In the genomic region with DNA sequence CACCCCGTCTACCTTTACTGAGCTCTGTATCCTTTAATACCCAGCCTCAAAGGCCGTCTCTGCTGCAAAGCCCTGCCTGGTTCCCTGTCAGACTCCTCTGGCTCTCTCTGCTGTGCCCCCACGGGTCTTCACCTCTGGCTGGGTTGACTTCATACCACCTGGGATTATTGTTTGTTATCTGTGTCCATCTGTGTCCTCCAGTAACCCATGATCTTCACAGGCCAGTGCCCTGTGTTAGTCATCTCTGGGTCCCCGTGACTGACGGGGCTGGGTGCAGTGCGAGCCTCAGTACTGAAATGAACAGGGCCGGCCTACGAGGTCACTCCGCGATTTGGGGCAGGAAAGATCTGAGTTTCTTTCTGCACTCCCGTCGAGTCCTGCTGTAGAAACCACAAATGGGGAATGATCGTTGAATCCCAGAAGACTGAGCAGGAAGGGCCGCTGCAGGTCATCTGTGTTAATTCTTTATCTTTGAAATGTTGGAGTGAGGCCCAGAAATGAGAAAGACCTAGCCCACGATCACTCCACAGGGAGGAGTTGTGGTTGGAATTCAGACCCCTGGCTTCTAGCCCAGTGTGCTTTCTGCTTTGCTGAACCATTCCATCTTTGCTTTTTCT, we compare ENCODE assay signal across 9 cellular contexts. TPM values are rescaled to one million over a fixed set of nuclear protein-coding genes. Genes with fewer than 3 reads are reported as not detected.
DNase-seq lines count a peak whose midpoint lies in the region; ATAC-seq, FAIRE-seq and TF ChIP-seq lines count a peak whose summit lies in the region.
"Had no signal": no experiment of that assay in that cellular context is flagged by ENCODE, and none has a peak within 500 bp of the region (broad histone marks: within the 10 kb centered on the region; RNA-seq: fewer than 3 reads in every experiment).

No MANE protein-coding gene starts in this region.

- H2BK5ac ChIP-seq in H1 (ENCODE audit: low read depth, low read length): no peak overlapping the region

- no peak for TF ChIP-seq RAD21 in H1 (IDR thresholded peaks at IDR 0.05 in 1 of 2, conservative IDR thresholded peaks at IDR 0.05 in 1 of 2; ENCODE audit: low read depth in 2 of 2, low read length in 2 of 2)

- TF ChIP-seq CTCF in H1 (IDR thresholded peaks at IDR 0.05; ENCODE audit: control extremely low read depth in 1 of 3, insufficient read depth in 1 of 3, low read depth in 1 of 3, low read length in 3 of 3) (no peak), neural progenitor cell (IDR thresholded peaks at IDR 0.05) (no peak)

- POLR2A ChIA-PET in H1 (lab: Charles Lee; ENCODE audit: partially characterized antibody): interaction anchor here (0.7 kb wide), 1 partner anchor 55 kb away, joined by 3 read pairs; no protein-coding TSS in a partner anchor

- no peaks in the 10 kb centered on the region for H3K36me3 Mint-ChIP-seq in neural progenitor cell

- no peaks in the 10 kb centered on the region for H4K20me1 ChIP-seq in H1 (replicated peaks in 1 of 2; ENCODE audit: control insufficient read depth in 1 of 2, insufficient read depth in 2 of 2, low read length in 2 of 2)
- no peaks in the 10 kb centered on the region for H4K20me1 ChIP-seq in neural progenitor cell (ENCODE audit: low read depth)

- no peak overlapping the region for H3K4me3 Mint-ChIP-seq in neural progenitor cell

- no peak for FAIRE-seq in H1 (lab: Jason Lieb, UNC)

- no peak overlapping the region for H2BK15ac ChIP-seq in H1 (ENCODE audit: low read length)

- H3K79me2 ChIP-seq in H1 (ENCODE audit: control insufficient read depth in 1 of 2, insufficient read depth in 2 of 2, low read length in 2 of 2): no peaks in the 10 kb centered on the region
- H3K79me2 ChIP-seq in neural progenitor cell (ENCODE audit: low read depth): no peaks in the 10 kb centered on the region

- no peak overlapping the region for H3K56ac ChIP-seq in H1 (replicated peaks; ENCODE audit: insufficient read length, low read depth, low read length)

- no peak overlapping the region for H2BK120ac ChIP-seq in H1 (replicated peaks; ENCODE audit: low read depth, low read length)

- 78% methylated on average over 15 of the region's 15 CpGs; no CpG with 5 or more reads in 1 of the 2 experiments for WGBS in H1 (ENCODE audit: extremely low coverage in 1 of 2, insufficient coverage in 1 of 2, insufficient read length in 1 of 2, insufficient replicate concordance in 2 of 2, low coverage in 1 of 2, low lambda C conversion rate in 2 of 2, missing lambda C conversion rate in 1 of 2), 2 experiments

- H4K91ac ChIP-seq in H1 (replicated peaks; ENCODE audit: insufficient read length, low read length): no peak overlapping the region

- H3K27ac ChIP-seq in H1 (ENCODE audit: low read depth, low read length): no peak overlapping the region
- H3K27ac ChIP-seq in neural progenitor cell: no peak overlapping the region
- H3K27ac ChIP-seq in caudate nucleus (ENCODE audit: low read depth, low read length): no peak overlapping the region

- no peak overlapping the region for H4K5ac ChIP-seq in H1 (ENCODE audit: insufficient read length, low read depth, low read length)

- no peak overlapping the region for H2AK5ac ChIP-seq in H1 (ENCODE audit: low read depth, low read length)

- CTCF ChIA-PET in H1 (lab: Charles Lee; ENCODE audit: partially characterized antibody): interaction anchor here (0.6 to 5.2 kb wide), 14 partner anchors 10 to 1039 kb away, joined by 3 to 106 read pairs (median 8); no protein-coding TSS in a partner anchor

- H3K4me3 ChIP-seq in H1 (ENCODE audit: extremely low read depth in 1 of 4, insufficient read depth in 2 of 4, low read depth in 3 of 4, low read length in 4 of 4) (no peak overlapping the region), neural progenitor cell (no peak overlapping the region)

- H3K4me2 ChIP-seq in H1 (ENCODE audit: insufficient read depth in 1 of 2, low read depth in 2 of 2, low read length in 2 of 2) (no peak overlapping the region), neural progenitor cell (no peak overlapping the region)

- no peak overlapping the region for H3K23ac ChIP-seq in H1 (ENCODE audit: insufficient read length)

- H3K27me3 Mint-ChIP-seq in neural progenitor cell (ENCODE audit: insufficient read depth, low read depth): peaks cover 19% of the 10 kb centered on the region

- TF ChIP-seq EP300 in H1 (IDR thresholded peaks at IDR 0.05; ENCODE audit: borderline replicate concordance in 1 of 2, low read depth in 2 of 2, low read length in 2 of 2): no peak

- H3F3A ChIP-seq in neural progenitor cell (ENCODE audit: low read depth): peaks cover 3% of the 10 kb centered on the region

- no peaks in the 10 kb centered on the region for H3K9me3 Mint-ChIP-seq in neural progenitor cell

- H3K4ac ChIP-seq in H1 (replicated peaks; ENCODE audit: insufficient read length, low read depth, low read length): no peak overlapping the region

- H2AFZ ChIP-seq in H1 (ENCODE audit: low read length) (no peak overlapping the region), neural progenitor cell (replicated peaks) (peak overlapping the region; percentile 4)

- no peaks in the 10 kb centered on the region; a peak in 2 of 7 replicates for H3K27me3 ChIP-seq in H1 (replicated peaks in 1 of 4; ENCODE audit: control insufficient read depth in 3 of 4, extremely low read depth in 1 of 4, insufficient read depth in 3 of 4, low read length in 3 of 4)
- H3K27me3 ChIP-seq in neural progenitor cell: peaks cover 7% of the 10 kb centered on the region

- H2BK20ac ChIP-seq in H1 (ENCODE audit: low read length): no peak overlapping the region

- H4K8ac ChIP-seq in H1 (ENCODE audit: extremely low read depth, insufficient read depth, low read length): no peak overlapping the region

- ATAC-seq in HG02642 (IDR thresholded peaks at IDR 0.05; ENCODE audit: poor library complexity, unreplicated experiment): no peak

- peak; percentile 79 for DNase-seq in AG20443 (ENCODE audit: low spot score)
- peak; percentile 58 for DNase-seq in NCI-H2196 (lab: John Stamatoyannopoulos, UW; ENCODE audit: unreplicated experiment)
- DNase-seq in H1 (ENCODE audit: low read depth in 1 of 2, low spot score in 2 of 2): no peak
- DNase-seq in neural progenitor cell (ENCODE audit: low spot score): no peak
- DNase-seq in NCI-H526 (lab: John Stamatoyannopoulos, UW): no peak
- DNase-seq in GOT3 (lab: John Stamatoyannopoulos, UW): no peak
- DNase-seq in caudate nucleus (lab: John Stamatoyannopoulos, UW): no peak
- DNase-seq: NCI-H1436 treated with DMSO at 0.1 percent for 48 hours had no signal

- H3K79me1 ChIP-seq in H1 (ENCODE audit: low read depth, low read length): no peaks in the 10 kb centered on the region

- H3K4me1 ChIP-seq in H1 (replicated peaks in 1 of 4; ENCODE audit: control insufficient read depth in 3 of 4, insufficient read depth in 4 of 4, low read length in 3 of 4) (peaks cover 2 to 18% (median 7%) of the 10 kb centered on the region in 4 experiments), neural progenitor cell (peaks cover 20% of the 10 kb centered on the region)

- H3K14ac ChIP-seq in H1 (ENCODE audit: insufficient read length): no peak overlapping the region

- H3K9ac ChIP-seq in H1 (replicated peaks in 1 of 4; ENCODE audit: extremely low read depth in 1 of 4, low read depth in 3 of 4, low read length in 3 of 4) (no peak overlapping the region), neural progenitor cell (no peak overlapping the region)

- H3K9me3 ChIP-seq in H1 (ENCODE audit: insufficient read depth in 2 of 2, low read depth in 1 of 2, low read length in 1 of 2): no peaks in the 10 kb centered on the region
- no peaks in the 10 kb centered on the region for H3K9me3 ChIP-seq in neural progenitor cell (ENCODE audit: low read depth)

- H3K36me3 ChIP-seq in H1 (ENCODE audit: control insufficient read depth in 2 of 4, insufficient read depth in 4 of 4, low read length in 3 of 4) (no peaks in the 10 kb centered on the region), neural progenitor cell (no peaks in the 10 kb centered on the region)

- H3K4me1 Mint-ChIP-seq in neural progenitor cell: peaks cover 28% of the 10 kb centered on the region

- 0 out of 2 replicates have a peak overlapping the region, but pooled peaks have one; percentile 4 for H3K18ac ChIP-seq in H1 (ENCODE audit: extremely low read depth, low read length)

- no peak for TF ChIP-seq POLR2A in H1 (IDR thresholded peaks at IDR 0.05; ENCODE audit: control extremely low read depth in 1 of 2, low read depth in 2 of 2, low read length in 2 of 2)

- H2BK12ac ChIP-seq in H1 (ENCODE audit: low read depth, low read length): no peak overlapping the region

- peak overlapping the region; percentile 70 for H3K27ac Mint-ChIP-seq in neural progenitor cell

- no peaks in the 10 kb centered on the region for H3K23me2 ChIP-seq in H1 (ENCODE audit: low read depth, low read length)

TF ChIP-seq in H1, 55 proteins besides CTCF, POLR2A, EP300 and RAD21:
- no peak for TF ChIP-seq CEBPB (IDR thresholded peaks at IDR 0.05; ENCODE audit: low read depth, low read length)
- TF ChIP-seq POLR2AphosphoS5 (IDR thresholded peaks at IDR 0.05; ENCODE audit: low read depth, low read length): no peak
- no peak for TF ChIP-seq KDM1A (IDR thresholded peaks at IDR 0.05; ENCODE audit: borderline replicate concordance, low read length)
- no peak for TF ChIP-seq TEAD4 (IDR thresholded peaks at IDR 0.05; ENCODE audit: low read depth, low read length)
- no peak for TF ChIP-seq CTBP2 (IDR thresholded peaks at IDR 0.05; ENCODE audit: borderline replicate concordance, insufficient read depth, insufficient read length, low read length)

RNA-seq across cellular contexts. Expression of a gene that starts 12.3 kb away (rescaled TPM):
- 29.9 and 31.3 TPM in 2 replicates for total RNA-seq in H1 (2021; fragmentation: NEBNext Ultra II Directional; extraction: Animal tissue kit (Norgen Biotek cat#: 25700))
- 14.8 and 15.3 TPM in 2 replicates for polyA plus RNA-seq in H1 (2011; rRNA removed)
- polyA plus RNA-seq in H1 (2011; cell fraction: cytosol; rRNA removed): 19.8 TPM
- 34.3 TPM for polyA plus RNA-seq in H1 (2011; cell fraction: nucleus; rRNA removed)
- 16.3 to 20.5 TPM (median 20.1 TPM) in 4 replicates for polyA plus RNA-seq in H1 (2012, experiment 1 of 2)
- polyA plus RNA-seq in H1 (2012, experiment 2 of 2): 5.1 TPM
- polyA plus RNA-seq in H1 (2013, experiment 1 of 2): 12.3 TPM
- 11.4 TPM for polyA plus RNA-seq in H1 (2013, experiment 2 of 2)
- 29.7 and 37.5 TPM in 2 replicates for polyA minus RNA-seq in H1 (2011; rRNA and poly(A)+ RNA removed)
- 26.1 TPM for polyA minus RNA-seq in H1 (2011; cell fraction: cytosol; rRNA and poly(A)+ RNA removed)
- 16.7 TPM for polyA minus RNA-seq in H1 (2011; cell fraction: nucleus; rRNA and poly(A)+ RNA removed)
- total RNA-seq in neural progenitor cell (ENCODE audit: low replicate concordance): 28.7 and 41.3 TPM in 2 replicates

Comparison
In these comparisons a context has a peak if more than half of its experiments do, and no peak if none do; other contexts are left out.
1. DNase-seq: peak in AG20443 (single experiment) and NCI-H2196 (single experiment); none in H1 (0 of 2), neural progenitor cell (single experiment), NCI-H526 (0 of 2), GOT3 (single experiment) and caudate nucleus (0 of 61).